In the genomic region with DNA sequence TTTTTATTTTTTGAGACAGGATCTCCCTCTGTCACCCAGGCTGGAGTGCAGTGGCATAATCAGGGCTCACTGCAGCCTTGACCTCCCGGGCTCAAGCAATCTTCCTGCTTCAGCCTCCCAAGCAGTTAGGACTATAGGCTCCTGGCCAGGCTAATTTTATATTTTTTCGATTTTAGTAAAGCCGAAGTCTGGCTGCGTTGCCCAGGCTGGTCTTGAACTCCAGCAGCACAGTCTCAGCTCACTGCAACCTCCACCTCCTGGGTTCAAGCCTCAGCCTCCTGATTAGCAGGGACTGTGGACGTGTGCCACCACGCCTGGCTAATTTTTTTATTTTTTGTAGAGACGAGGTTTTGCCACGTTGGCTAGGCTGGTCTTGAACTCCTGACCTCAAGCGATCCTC, we compare ENCODE assay signal across 7 cellular contexts.
DNase-seq lines count a peak whose midpoint lies in the region; ATAC-seq, FAIRE-seq and TF ChIP-seq lines count a peak whose summit lies in the region.
"Not testable (repeated sequence)": the region's sequence is repeated elsewhere in the genome, so short reads cannot be mapped to it uniquely, and the experiment has no call there.

No MANE protein-coding gene starts in this region.

- POLR2A ChIA-PET in IMR-90 (lab: Charles Lee; ENCODE audit: unreplicated experiment); RWPE1 (lab: Yijun Ruan, JAX; ENCODE audit: low non-redundant PET): not testable (repeated sequence)

- TF ChIP-seq POLR2A in IMR-90 (IDR thresholded peaks at IDR 0.05; ENCODE audit: low read depth, low read length) = not testable (repeated sequence)

- not testable (repeated sequence) for H3K27ac Mint-ChIP-seq in astrocyte (ENCODE audit: unreplicated experiment)

- in situ Hi-C loops in IMR-90 (cut with MboI; ENCODE audit: low sequenced_read_pairs) = not testable (repeated sequence)

- not testable (repeated sequence) for H3K9me3 Mint-ChIP-seq in astrocyte (ENCODE audit: unreplicated experiment)

- CTCF ChIA-PET in IMR-90 (lab: Yijun Ruan, JAX); RWPE1 (lab: Yijun Ruan, JAX): not testable (repeated sequence)

- peaks cover 0 to 91% (median 15%) of the 10 kb centered on the region in 11 experiments; a peak in 14 of 22 replicates for H4K20me1 ChIP-seq in BLaER1 treated with 17β-estradiol and CSF1 and Interleukin-3, amounts not matched to agents 10 nM and 100 nM
- H4K20me1 ChIP-seq in IMR-90 (ENCODE audit: insufficient read depth, low read length) = peaks cover 49% of the 10 kb centered on the region
- peaks cover 74% of the 10 kb centered on the region for H4K20me1 ChIP-seq in astrocyte (ENCODE audit: insufficient read depth, low read length)
- H4K20me1 ChIP-seq in smooth muscle cell (ENCODE audit: low read depth) = peaks cover 87% of the 10 kb centered on the region

- not testable (repeated sequence) for H3K14ac ChIP-seq in IMR-90 (replicated peaks; ENCODE audit: low read depth, low read length); trophoblast cell (ENCODE audit: low read length)

- H3K36me3 Mint-ChIP-seq in astrocyte (ENCODE audit: low read depth, unreplicated experiment) = not testable (repeated sequence)

- H2BK120ac ChIP-seq in IMR-90 (ENCODE audit: low read depth, low read length) = peak overlapping the region; percentile 33; the same call in 1 of the 2 replicates
- H2BK120ac ChIP-seq in trophoblast cell (ENCODE audit: insufficient read depth, low read length, poor library complexity) = not testable (repeated sequence)

- H4K12ac ChIP-seq in trophoblast cell (ENCODE audit: low read depth, low read length) = not testable (repeated sequence)

- H2BK15ac ChIP-seq in IMR-90 (ENCODE audit: low read depth, low read length) = not testable (repeated sequence)

- H3K27me3 ChIP-seq in BLaER1 treated with 17β-estradiol and CSF1 and Interleukin-3, amounts not matched to agents 10 nM and 100 nM; IMR-90 (ENCODE audit: control insufficient read depth, insufficient read depth, low read length); astrocyte (ENCODE audit: insufficient read depth, low read length); left ventricle myocardium inferior (ENCODE audit: low read depth); trophoblast cell (ENCODE audit: insufficient read depth, low read length); smooth muscle cell (ENCODE audit: low read depth): not testable (repeated sequence)

- not testable (repeated sequence) for H3K4me3 ChIP-seq in BLaER1 treated with 17β-estradiol and CSF1 and Interleukin-3, amounts not matched to agents 10 nM and 100 nM; IMR-90 (ENCODE audit: insufficient read depth, low read depth, low read length); astrocyte (ENCODE audit: insufficient read depth, low read depth, low read length); left ventricle myocardium inferior; trophoblast cell (ENCODE audit: low read depth, low read length); smooth muscle cell

- not testable (repeated sequence) for H2BK12ac ChIP-seq in trophoblast cell (ENCODE audit: low read length)

- peaks cover 32% of the 10 kb centered on the region for H3K9me1 ChIP-seq in IMR-90 (ENCODE audit: insufficient read depth, low read length)

- not testable (repeated sequence) for H2AFZ ChIP-seq in IMR-90 (replicated peaks; ENCODE audit: low read length, poor library complexity); astrocyte (ENCODE audit: low read depth, low read length); trophoblast cell (ENCODE audit: insufficient read depth, low read length, poor library complexity); smooth muscle cell (ENCODE audit: low read depth)

- DNase-seq in IMR-90; RWPE1 (ENCODE audit: low spot score); astrocyte (ENCODE audit: low read depth); left ventricle myocardium inferior; trophoblast cell; smooth muscle cell (lab: John Stamatoyannopoulos, UW; ENCODE audit: unreplicated experiment): not testable (repeated sequence)

- dilution Hi-C loops in IMR-90 (cut with HindIII; ENCODE audit: low sequenced_read_pairs, unreplicated experiment) = not testable (repeated sequence)

- not testable (repeated sequence) for BruUV-seq in IMR-90 (replicated peaks; lab: Mats Ljungman, UMichigan)

- not testable (repeated sequence) for H2AK5ac ChIP-seq in IMR-90 (ENCODE audit: low read depth, low read length); trophoblast cell (ENCODE audit: low read length)

- not testable (repeated sequence) for TF ChIP-seq RAD21 in IMR-90 (IDR thresholded peaks at IDR 0.05; ENCODE audit: low read length)

- not testable (repeated sequence) for H3K56ac ChIP-seq in IMR-90 (ENCODE audit: extremely low read depth, insufficient read depth, low read length)

- H3K79me2 ChIP-seq in astrocyte (ENCODE audit: insufficient read depth, low read length); trophoblast cell (ENCODE audit: control insufficient read depth, insufficient read depth, low read length, poor library complexity): not testable (repeated sequence)
- peaks cover 32% of the 10 kb centered on the region for H3K79me2 ChIP-seq in smooth muscle cell (ENCODE audit: low read depth)

- not testable (repeated sequence) for ATAC-seq in IMR-90 (ENCODE audit: low read depth)

- H3K23ac ChIP-seq in IMR-90 (ENCODE audit: low read depth, low read length); trophoblast cell (ENCODE audit: low read length): not testable (repeated sequence)

- WGBS in IMR-90 (ENCODE audit: extremely low coverage in 2 of 2, insufficient read length in 1 of 2), 2 experiments = 100% methylated on average over 2 of the region's 9 CpGs; no CpG with 5 or more reads in 1 of the 2 experiments
- no CpG with 5 or more reads among the region's 9 CpGs for WGBS in trophoblast cell (ENCODE audit: extremely low coverage, insufficient coverage, insufficient read length)
- WGBS in smooth muscle cell (ENCODE audit: low lambda C conversion rate) = 96% methylated on average over 9 of the region's 9 CpGs

- H3K79me1 ChIP-seq in IMR-90 (ENCODE audit: low read depth in 1 of 2, low read length in 2 of 2) = peaks cover 29 to 69% of the 10 kb centered on the region in 2 experiments
- H3K79me1 ChIP-seq in trophoblast cell (ENCODE audit: low read length) = not testable (repeated sequence)

- not testable (repeated sequence) for H3K4me3 Mint-ChIP-seq in astrocyte (ENCODE audit: unreplicated experiment)

- not testable (repeated sequence) for H3F3A ChIP-seq in smooth muscle cell (ENCODE audit: low read depth)

- H4K91ac ChIP-seq in IMR-90 (ENCODE audit: insufficient read depth, low read depth, low read length); trophoblast cell (ENCODE audit: low read depth, low read length): not testable (repeated sequence)

- not testable (repeated sequence) for H3K4ac ChIP-seq in IMR-90 (ENCODE audit: low read depth, low read length)
- H3K4ac ChIP-seq in trophoblast cell (ENCODE audit: low read depth, low read length) = peak overlapping the region; percentile 25

- H2AK9ac ChIP-seq in IMR-90 (replicated peaks; ENCODE audit: low read depth, low read length, poor library complexity) = not testable (repeated sequence)

- H2BK20ac ChIP-seq in IMR-90 (ENCODE audit: low read depth, low read length) = not testable (repeated sequence)

- peak overlapping the region in 7 of 11 experiments; percentile 9 to 96 (median 40); a peak in 11 of 22 replicates for H3K27ac ChIP-seq in BLaER1 treated with 17β-estradiol and CSF1 and Interleukin-3, amounts not matched to agents 10 nM and 100 nM
- H3K27ac ChIP-seq in IMR-90 (ENCODE audit: insufficient read depth, low read length); astrocyte (ENCODE audit: low read depth, low read length); trophoblast cell (ENCODE audit: low read depth, low read length): not testable (repeated sequence)
- H3K27ac ChIP-seq in RWPE1 (peak overlapping the region; percentile 34), left ventricle myocardium inferior (replicated peaks) (peak overlapping the region; percentile 83), smooth muscle cell (ENCODE audit: low read depth) (peak overlapping the region; percentile 54)

- H3K4me1 Mint-ChIP-seq in astrocyte (ENCODE audit: low read depth, unreplicated experiment) = peaks cover 13% of the 10 kb centered on the region

- TF ChIP-seq CTCF in IMR-90 (conservative IDR thresholded peaks at IDR 0.05; ENCODE audit: low read depth, low read length); RWPE1 (conservative IDR thresholded peaks at IDR 0.05; ENCODE audit: low read depth); astrocyte (IDR thresholded peaks at IDR 0.05; ENCODE audit: insufficient read depth, low read depth, low read length); left ventricle myocardium inferior (IDR thresholded peaks at IDR 0.05; ENCODE audit: borderline replicate concordance); smooth muscle cell (IDR thresholded peaks at IDR 0.05; ENCODE audit: borderline replicate concordance, insufficient read depth, poor library complexity, severe bottlenecking): not testable (repeated sequence)

- not testable (repeated sequence) for H2BK5ac ChIP-seq in IMR-90 (ENCODE audit: low read depth, low read length, poor library complexity, severe bottlenecking); trophoblast cell (ENCODE audit: low read depth, low read length, poor library complexity)

- H3K18ac ChIP-seq in IMR-90 (ENCODE audit: low read depth, low read length); trophoblast cell (ENCODE audit: low read length): not testable (repeated sequence)

- intact Hi-C loops in IMR-90 (cut with micrococcal nuclease) = loop anchor here (10.0 kb wide), 2 partner anchors 118 to 228 kb away; partner anchors contain the start of gene CUX1
- intact Hi-C loops in left ventricle myocardium inferior (cut with micrococcal nuclease) = not testable (repeated sequence)

- FAIRE-seq in astrocyte (lab: Jason Lieb, UNC) = not testable (repeated sequence)

- H3K36me3 ChIP-seq in BLaER1 treated with 17β-estradiol and CSF1 and Interleukin-3, amounts not matched to agents 10 nM and 100 nM = peaks cover 9 to 29% (median 18%) of the 10 kb centered on the region in 11 experiments; a peak in 20 of 22 replicates
- H3K36me3 ChIP-seq in IMR-90 (ENCODE audit: control insufficient read depth, insufficient read depth, low read length); astrocyte (ENCODE audit: insufficient read depth, low read length); left ventricle myocardium inferior; trophoblast cell (ENCODE audit: control insufficient read depth in 1 of 2, insufficient read depth in 2 of 2, low read length in 2 of 2); smooth muscle cell (ENCODE audit: low read depth): not testable (repeated sequence)

- peak overlapping the region in 1 of 11 experiments; percentile 26; a peak in 1 of 22 replicates for H3K9ac ChIP-seq in BLaER1 treated with 17β-estradiol and CSF1 and Interleukin-3, amounts not matched to agents 10 nM and 100 nM
- not testable (repeated sequence) for H3K9ac ChIP-seq in IMR-90 (ENCODE audit: low read depth, low read length); astrocyte (ENCODE audit: low read length); trophoblast cell (ENCODE audit: low read length); smooth muscle cell (ENCODE audit: low read depth)

- peaks cover 26 to 82% (median 68%) of the 10 kb centered on the region in 10 experiments for H3K4me1 ChIP-seq in BLaER1 treated with 17β-estradiol and CSF1 and Interleukin-3, amounts not matched to agents 10 nM and 100 nM
- peaks cover 22% of the 10 kb centered on the region for H3K4me1 ChIP-seq in IMR-90 (ENCODE audit: control insufficient read depth, insufficient read depth, low read length)
- peaks cover 34% of the 10 kb centered on the region for H3K4me1 ChIP-seq in astrocyte (ENCODE audit: insufficient read depth, low read length)
- peaks cover 67% of the 10 kb centered on the region for H3K4me1 ChIP-seq in left ventricle myocardium inferior
- not testable (repeated sequence) for H3K4me1 ChIP-seq in trophoblast cell (ENCODE audit: control insufficient read depth in 1 of 2, insufficient read depth in 2 of 2, low read length in 2 of 2); smooth muscle cell (ENCODE audit: low read depth)

- not testable (repeated sequence) for H3K9me3 ChIP-seq in BLaER1 treated with 17β-estradiol and CSF1 and Interleukin-3, amounts not matched to agents 10 nM and 100 nM (replicated peaks in 1 of 11); IMR-90 (ENCODE audit: control insufficient read depth, insufficient read depth, low read length); astrocyte (ENCODE audit: insufficient read depth, low read depth, low read length); left ventricle myocardium inferior (replicated peaks); trophoblast cell (ENCODE audit: insufficient read depth, low read depth, low read length); smooth muscle cell (replicated peaks; ENCODE audit: low read depth)

- not testable (repeated sequence) for H4K5ac ChIP-seq in IMR-90 (ENCODE audit: low read depth, low read length)

- peak overlapping the region in 2 of 11 experiments; percentile 19 to 34; a peak in 1 of 22 replicates for H3K4me2 ChIP-seq in BLaER1 treated with 17β-estradiol and CSF1 and Interleukin-3, amounts not matched to agents 10 nM and 100 nM
- not testable (repeated sequence) for H3K4me2 ChIP-seq in IMR-90 (ENCODE audit: low read depth, low read length); trophoblast cell (ENCODE audit: low read length); smooth muscle cell
- H3K4me2 ChIP-seq in astrocyte (ENCODE audit: low read length) = peak overlapping the region; percentile 63

- H4K8ac ChIP-seq in IMR-90 (ENCODE audit: low read depth in 2 of 2, low read length in 2 of 2); trophoblast cell (ENCODE audit: low read depth, low read length): not testable (repeated sequence)

- not testable (repeated sequence) for H3K27me3 Mint-ChIP-seq in astrocyte (ENCODE audit: low read depth, unreplicated experiment)
